In genomic region chr9:35996358-35996970, GRCh38 we compare ENCODE assay signal across 1 cellular context.
TF ChIP-seq lines count a peak whose summit lies in the region.

No MANE protein-coding gene starts in this region.

TF ChIP-seq in HepG2, 621 proteins besides CTCF, POLR2A, EP300 and RAD21:
- no peak for TF ChIP-seq PRMT3 (CRISPR knock-in tag; IDR thresholded peaks at IDR 0.05; ENCODE audit: borderline replicate concordance, low read depth)
